9 cellular contexts compared by ENCODE assay signal in the genomic region with DNA sequence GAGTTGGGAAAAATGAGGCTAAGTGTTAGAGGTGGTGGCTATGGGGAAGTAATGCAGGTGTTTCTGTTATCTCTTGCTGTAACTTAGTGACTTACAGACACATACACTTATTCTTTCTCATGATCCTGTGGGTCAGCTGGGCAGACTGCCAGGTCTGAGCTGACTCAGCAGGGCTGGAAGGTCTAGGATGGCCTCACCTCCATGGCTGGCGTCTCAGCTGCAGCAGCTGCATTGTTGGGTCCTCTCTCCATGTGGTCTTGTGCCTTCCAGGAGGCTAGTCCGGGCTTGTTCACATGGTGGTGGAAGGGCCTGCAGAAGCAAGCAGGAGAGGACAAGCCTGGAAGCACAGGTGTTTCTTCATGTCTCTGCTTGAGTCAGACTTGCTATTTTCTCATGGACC.
DNase-seq lines count a peak whose midpoint lies in the region; ATAC-seq, FAIRE-seq and TF ChIP-seq lines count a peak whose summit lies in the region.
"Had no signal": no experiment of that assay in that cellular context is flagged by ENCODE, and none has a peak within 500 bp of the region (broad histone marks: within the 10 kb centered on the region; RNA-seq: fewer than 3 reads in every experiment).

No MANE protein-coding gene starts in this region.

- no peak overlapping the region for H3K27ac Mint-ChIP-seq in nephron progenitor cell
- H3K27ac Mint-ChIP-seq: activated naive CD8-positive, alpha-beta T cell had no signal

- no peaks in the 10 kb centered on the region for H3K36me3 Mint-ChIP-seq in nephron progenitor cell (ENCODE audit: low read depth)
- H3K36me3 Mint-ChIP-seq: activated naive CD8-positive, alpha-beta T cell had no signal

- H3K4me3 ChIP-seq in astrocyte of the spinal cord (ENCODE audit: low read depth, low read length), result no peak overlapping the region

- H3K9me3 Mint-ChIP-seq in nephron progenitor cell, result no peaks in the 10 kb centered on the region

- TF ChIP-seq CTCF in astrocyte of the spinal cord (IDR thresholded peaks at IDR 0.05; ENCODE audit: low read depth, low read length), result no peak
- no peak for TF ChIP-seq CTCF in nephron progenitor cell (IDR thresholded peaks at IDR 0.05)

- H3K27me3 Mint-ChIP-seq in nephron progenitor cell (ENCODE audit: low read depth, poor library complexity), result peaks cover 7% of the 10 kb centered on the region
- H3K27me3 Mint-ChIP-seq: activated naive CD8-positive, alpha-beta T cell had no signal

- ATAC-seq in GM21381 (IDR thresholded peaks at IDR 0.05; ENCODE audit: unreplicated experiment), result peak; percentile 84
- ATAC-seq in HG03571 (IDR thresholded peaks at IDR 0.05; ENCODE audit: unreplicated experiment), result peak; percentile 77

- H3K4me3 Mint-ChIP-seq in nephron progenitor cell, result peak overlapping the region; percentile 46
- H3K4me3 Mint-ChIP-seq: activated naive CD8-positive, alpha-beta T cell had no signal

- peak; percentile 82 for DNase-seq in COLO668 (lab: John Stamatoyannopoulos, UW; ENCODE audit: unreplicated experiment)
- DNase-seq in astrocyte of the spinal cord (ENCODE audit: low read depth, low spot score), result peak; percentile 91
- DNase-seq in nephron progenitor cell, result no peak
- no peak for DNase-seq in KG1 (lab: John Stamatoyannopoulos, UW)
- DNase-seq in GM12891 (ENCODE audit: insufficient read length, low spot score), result no peak
- DNase-seq in hypothalamus (lab: John Stamatoyannopoulos, UW), result no peak

- H3K4me1 Mint-ChIP-seq in nephron progenitor cell, result peaks cover 61% of the 10 kb centered on the region

- FAIRE-seq in GM12891 (lab: Jason Lieb, UNC), result no peak

- no peak for TF ChIP-seq POLR2A in GM12891 (IDR thresholded peaks at IDR 0.05; ENCODE audit: low read depth, low read length)

- in situ Hi-C loops in astrocyte of the spinal cord (cut with HindIII; ENCODE audit: low sequenced_read_pairs), result no loop called here

TF ChIP-seq in GM12891, 5 proteins besides CTCF, POLR2A, EP300 and RAD21:
- TF ChIP-seq TAF1 (IDR thresholded peaks at IDR 0.05; ENCODE audit: low read depth, low read length), result no peak
- TF ChIP-seq PAX5 (IDR thresholded peaks at IDR 0.05; ENCODE audit: insufficient read depth, low read length, severe bottlenecking), result no peak
- no peak for TF ChIP-seq POU2F2 (IDR thresholded peaks at IDR 0.05; ENCODE audit: low read depth, low read length)
- no peak for TF ChIP-seq POLR2AphosphoS5 (IDR thresholded peaks at IDR 0.05; ENCODE audit: low read depth, low read length)
- TF ChIP-seq SPI1 (IDR thresholded peaks at IDR 0.05; ENCODE audit: low read depth, low read length), result no peak

Comparison
In these comparisons a context has a peak if more than half of its experiments do, and no peak if none do; other contexts are left out.
1. DNase-seq: peak in COLO668 (single experiment) and astrocyte of the spinal cord (single experiment); none in nephron progenitor cell (single experiment), KG1 (single experiment), GM12891 (single experiment) and hypothalamus (0 of 51).